In the genomic region with DNA sequence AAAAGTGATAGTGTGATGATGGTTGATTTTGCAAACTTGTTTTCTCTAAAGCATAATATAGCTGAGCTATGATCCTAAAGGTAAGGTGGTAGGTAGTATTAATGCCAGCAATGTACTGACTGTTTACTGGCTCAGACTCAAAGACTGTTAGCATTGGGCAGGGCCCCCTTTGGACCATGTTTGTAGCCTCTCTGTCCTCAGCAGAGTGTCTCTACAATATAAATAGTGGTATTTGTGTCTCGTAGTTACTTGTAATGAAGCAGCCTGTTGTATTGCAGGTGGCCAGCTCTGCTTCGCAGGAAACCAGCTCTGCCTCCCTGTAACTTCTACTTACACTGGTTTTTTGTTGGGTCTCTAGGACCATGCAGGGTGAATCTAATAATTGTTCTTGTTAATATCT, we compare ENCODE assay signal across 19 cellular contexts.
"Had no signal": no experiment of that assay in that cellular context is flagged by ENCODE, and none has a peak within 500 bp of the region (broad histone marks: within the 10 kb centered on the region; RNA-seq: fewer than 3 reads in every experiment).

No MANE protein-coding gene starts in this region.

- H3K9me3 ChIP-seq: testis, transverse colon had no signal

- H3K27me3 ChIP-seq: brain microvascular endothelial cell, testis, transverse colon had no signal

- DNase-seq: activated CD4-positive, alpha-beta T cell treated with anti-CD3 and anti-CD28 coated beads for 36 hours; activated CD4-positive, alpha-beta T cell treated with anti-CD3 and anti-CD28 coated beads, Interleukin-2, amount 50 U/mL, for 48 hours; activated CD4-positive, CD25-positive, alpha-beta regulatory T cell; activated CD8-positive, alpha-beta memory T cell treated with anti-CD3 and anti-CD28 coated beads, Interleukin-2, amount 50 U/mL, for 48 hours; activated gamma-delta T cell treated with Interleukin-2 at 50 U/mL for 16 hours; activated naive CD4-positive, alpha-beta T cell treated with anti-CD3 and anti-CD28 coated beads, Interleukin-2, amount 50 U/mL, for 16 hours; activated T-cell treated with anti-CD3 and anti-CD28 coated beads, Interleukin-2, amount 50 U/mL, for 24 hours; amniotic stem cell; brain microvascular endothelial cell; caudate nucleus; midbrain; naive thymus-derived CD8-positive, alpha-beta T cell; stimulated activated CD4-positive, alpha-beta T cell treated with anti-CD3 and anti-CD28 coated beads, Interleukin-2, amount 100 ng/mL, for 48 hours; stimulated activated naive CD4-positive, alpha-beta T cell treated with Interleukin-2 at 50 U/mL for 16 hours; T-helper 1 cell; testis; transverse colon had no signal

- H3K27ac ChIP-seq: brain microvascular endothelial cell had no signal

- H3K4me3 ChIP-seq: testis, transverse colon had no signal

- H3K27ac Mint-ChIP-seq: activated CD4-positive, alpha-beta T cell treated with anti-CD3 and anti-CD28 coated beads for 36 hours; activated T-cell treated with anti-CD3 and anti-CD28 coated beads, Interleukin-2, amount 50 U/mL, for 24 hours; memory B cell; naive thymus-derived CD8-positive, alpha-beta T cell; progenitor cell of endocrine pancreas had no signal

- ATAC-seq: activated CD4-positive, alpha-beta T cell treated with anti-CD3 and anti-CD28 coated beads for 36 hours; naive thymus-derived CD8-positive, alpha-beta T cell had no signal

- H3K36me3 ChIP-seq: brain microvascular endothelial cell, transverse colon had no signal

- H3K27me3 Mint-ChIP-seq: activated CD4-positive, alpha-beta T cell treated with anti-CD3 and anti-CD28 coated beads for 36 hours; naive thymus-derived CD8-positive, alpha-beta T cell; progenitor cell of endocrine pancreas had no signal

- H3K4me3 Mint-ChIP-seq: activated CD4-positive, alpha-beta T cell treated with anti-CD3 and anti-CD28 coated beads for 36 hours; activated T-cell treated with anti-CD3 and anti-CD28 coated beads, Interleukin-2, amount 50 U/mL, for 24 hours; memory B cell; naive thymus-derived CD8-positive, alpha-beta T cell had no signal

- H3K9me3 Mint-ChIP-seq: activated T-cell treated with anti-CD3 and anti-CD28 coated beads, Interleukin-2, amount 50 U/mL, for 24 hours; memory B cell; naive thymus-derived CD8-positive, alpha-beta T cell had no signal

- H3K36me3 Mint-ChIP-seq: memory B cell; naive thymus-derived CD8-positive, alpha-beta T cell had no signal
